In the genomic region with DNA sequence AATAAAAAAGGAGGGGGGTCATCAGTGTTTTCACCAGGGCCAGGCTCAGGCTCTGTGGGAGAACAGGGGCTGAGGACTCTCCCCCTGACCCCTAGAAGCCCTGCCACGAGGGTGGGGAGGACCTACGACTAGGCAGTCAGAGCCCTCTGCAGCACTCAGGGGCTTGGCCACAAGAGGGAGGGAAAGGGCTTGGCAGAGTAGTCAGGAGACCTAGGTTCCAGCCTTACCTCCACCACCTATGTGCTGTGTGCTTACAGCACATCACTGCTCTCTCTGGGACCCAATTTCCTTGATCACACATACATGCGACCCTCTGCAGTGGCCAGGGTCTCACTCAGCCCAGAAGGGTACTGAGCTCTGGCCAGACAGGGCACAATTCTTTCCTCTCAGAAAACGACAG, we compare ENCODE assay signal across 10 cellular contexts. TPM values are rescaled to one million over a fixed set of nuclear protein-coding genes. Genes with fewer than 3 reads are reported as not detected.
DNase-seq lines count a peak whose midpoint lies in the region; ATAC-seq, FAIRE-seq and TF ChIP-seq lines count a peak whose summit lies in the region.
"Had no signal": no experiment of that assay in that cellular context is flagged by ENCODE, and none has a peak within 500 bp of the region (broad histone marks: within the 10 kb centered on the region; RNA-seq: fewer than 3 reads in every experiment).

No MANE protein-coding gene starts in this region.

- TF ChIP-seq CTCF in keratinocyte (optimal IDR thresholded peaks at IDR 0.05 in 1 of 3, IDR thresholded peaks at IDR 0.05 in 1 of 3, conservative IDR thresholded peaks at IDR 0.05 in 1 of 3; ENCODE audit: extremely low read depth in 1 of 3, insufficient read depth in 2 of 3, low read length in 3 of 3), result peak; percentile 38 to 59 (median 42)

- dilution Hi-C loops in keratinocyte (cut with MboI; ENCODE audit: extremely low pct_ligation_motif_present, low sequenced_read_pairs), result no loop called here

- H3K9me3 ChIP-seq in BLaER1 (no peaks in the 10 kb centered on the region), keratinocyte (ENCODE audit: control insufficient read depth, low read depth, low read length) (no peaks in the 10 kb centered on the region)

- H3K4me2 ChIP-seq in BLaER1 (peak overlapping the region; percentile 16), keratinocyte (ENCODE audit: control insufficient read depth, extremely low read depth, insufficient read depth, low read depth, low read length) (no peak overlapping the region)

- ATAC-seq in GM21576 (IDR thresholded peaks at IDR 0.05; ENCODE audit: unreplicated experiment), result no peak
- ATAC-seq in HG02763 (IDR thresholded peaks at IDR 0.05; ENCODE audit: unreplicated experiment), result no peak
- no peak for ATAC-seq in HG03097 (IDR thresholded peaks at IDR 0.05; ENCODE audit: low FRiP score, unreplicated experiment)

- H3K4me3 ChIP-seq in BLaER1, result no peak overlapping the region
- no peak overlapping the region for H3K4me3 ChIP-seq in keratinocyte (ENCODE audit: control insufficient read depth in 2 of 3, extremely low read depth in 1 of 3, insufficient read depth in 2 of 3, low read depth in 1 of 3, low read length in 3 of 3)

- no peak for FAIRE-seq in keratinocyte (lab: Jason Lieb, UNC)
- FAIRE-seq: GM18507 had no signal

- H3K27ac ChIP-seq in BLaER1 (no peak overlapping the region), keratinocyte (ENCODE audit: control insufficient read depth, insufficient read depth, low read length) (no peak overlapping the region)

- no peaks in the 10 kb centered on the region for H3K9me1 ChIP-seq in keratinocyte (ENCODE audit: control insufficient read depth, extremely low read depth, insufficient read depth, low read length)

- no peaks in the 10 kb centered on the region for H3K36me3 ChIP-seq in BLaER1
- H3K36me3 ChIP-seq in keratinocyte (ENCODE audit: control insufficient read depth in 2 of 2, extremely low read depth in 1 of 2, insufficient read depth in 2 of 2, low read length in 2 of 2), result no peaks in the 10 kb centered on the region

- H2AFZ ChIP-seq in keratinocyte (ENCODE audit: control insufficient read depth, low read length), result no peak overlapping the region

- H3K79me2 ChIP-seq in keratinocyte (ENCODE audit: control insufficient read depth, insufficient read depth, low read length), result no peaks in the 10 kb centered on the region

- H3K9ac ChIP-seq in BLaER1, result 0 out of 2 replicates have a peak overlapping the region, but pooled peaks have one; percentile 20
- no peak overlapping the region for H3K9ac ChIP-seq in keratinocyte (ENCODE audit: control insufficient read depth, extremely low read depth, insufficient read depth, low read length)

- H3K4me1 ChIP-seq in BLaER1 (peaks cover 39% of the 10 kb centered on the region), keratinocyte (ENCODE audit: control insufficient read depth, extremely low read depth, insufficient read depth, low read length) (peaks cover 12% of the 10 kb centered on the region)

- no peaks in the 10 kb centered on the region for H3K27me3 ChIP-seq in BLaER1
- no peaks in the 10 kb centered on the region for H3K27me3 ChIP-seq in keratinocyte (ENCODE audit: control insufficient read depth, extremely low read depth, insufficient read depth, low read length)

- DNase-seq in HT-29 (ENCODE audit: low spot score), result peak; percentile 41
- DNase-seq in SKM-1 treated with dmso at 0.1 percent for 144 hours (lab: John Stamatoyannopoulos, UW; ENCODE audit: unreplicated experiment), result peak; percentile 55
- DNase-seq in keratinocyte (ENCODE audit: low read depth, low spot score), result no peak
- DNase-seq in amniotic stem cell (lab: John Stamatoyannopoulos, UW), result no peak

- H4K20me1 ChIP-seq in BLaER1, result no peaks in the 10 kb centered on the region
- H4K20me1 ChIP-seq in keratinocyte (ENCODE audit: control insufficient read depth, extremely low read depth, insufficient read depth, low read length), result no peaks in the 10 kb centered on the region

RNA-seq across cellular contexts. Expression of a gene that starts 16.3 kb away (rescaled TPM):
- total RNA-seq in HT-29 (2014; rRNA removed; shearing (Covaris generic)), result 64.0 and 74.8 TPM in 2 replicates
- polyA plus RNA-seq in keratinocyte, result 84.5 to 101 TPM (median 86.5 TPM) in 3 replicates
- 34.6 TPM for polyA plus RNA-seq in keratinocyte (2011; ENCODE audit: low read depth)
- polyA plus RNA-seq in keratinocyte (2011; cell fraction: cytosol; rRNA removed), result 70.8 and 79.9 TPM in 2 replicates
- 61.9 and 78.9 TPM in 2 replicates for polyA plus RNA-seq in keratinocyte (2011; cell fraction: nucleus; rRNA removed)
- 47.4 and 52.9 TPM in 2 replicates for polyA plus RNA-seq in keratinocyte (2012; ENCODE audit: low replicate concordance)
- 34.9 to 66.5 TPM (median 61.0 TPM) in 3 replicates for polyA minus RNA-seq in keratinocyte
- polyA minus RNA-seq in keratinocyte (2011; cell fraction: cytosol; rRNA and poly(A)+ RNA removed), result 39.7 TPM
- 20.6 and 31.5 TPM in 2 replicates for polyA minus RNA-seq in keratinocyte (2011; cell fraction: nucleus; rRNA and poly(A)+ RNA removed)

RNA-seq across cellular contexts. Expression of a gene that starts 24.5 kb away (rescaled TPM):
- not detected in 2 replicates for total RNA-seq in HT-29 (2014; rRNA removed; shearing (Covaris generic))
- not detected in 3 replicates for polyA plus RNA-seq in keratinocyte
- polyA plus RNA-seq in keratinocyte (2011; ENCODE audit: low read depth), result not detected
- not detected in 2 replicates for polyA plus RNA-seq in keratinocyte (2011; cell fraction: cytosol; rRNA removed)
- polyA plus RNA-seq in keratinocyte (2011; cell fraction: nucleus; rRNA removed), result not detected in 2 replicates
- polyA plus RNA-seq in keratinocyte (2012; ENCODE audit: low replicate concordance), result not detected in 2 replicates
- polyA minus RNA-seq in keratinocyte, result not detected in 3 replicates
- not detected for polyA minus RNA-seq in keratinocyte (2011; cell fraction: cytosol; rRNA and poly(A)+ RNA removed)
- polyA minus RNA-seq in keratinocyte (2011; cell fraction: nucleus; rRNA and poly(A)+ RNA removed), result not detected in 2 replicates
- polyA plus RNA-seq: IgD-negative memory B cell had no signal

RNA-seq across cellular contexts. Expression of a gene that starts 51.3 kb away (rescaled TPM):
- total RNA-seq in HT-29 (2014; rRNA removed; shearing (Covaris generic)), result 10.2 and 16.0 TPM in 2 replicates
- polyA plus RNA-seq in keratinocyte, result 4.1 to 5.7 TPM (median 4.6 TPM) in 3 replicates
- polyA plus RNA-seq in keratinocyte (2011; ENCODE audit: low read depth), result 44.8 TPM
- 2.4 and 4.2 TPM in 2 replicates for polyA plus RNA-seq in keratinocyte (2011; cell fraction: cytosol; rRNA removed)
- polyA plus RNA-seq in keratinocyte (2011; cell fraction: nucleus; rRNA removed), result 8.1 and 9.4 TPM in 2 replicates
- polyA plus RNA-seq in keratinocyte (2012; ENCODE audit: low replicate concordance), result 3.4 and 25.7 TPM in 2 replicates
- polyA minus RNA-seq in keratinocyte, result 2.3 to 3.3 TPM (median 3.2 TPM) in 3 replicates
- 5.2 TPM for polyA minus RNA-seq in keratinocyte (2011; cell fraction: cytosol; rRNA and poly(A)+ RNA removed)
- polyA minus RNA-seq in keratinocyte (2011; cell fraction: nucleus; rRNA and poly(A)+ RNA removed), result 2.2 and 3.7 TPM in 2 replicates

Comparison
In these comparisons a context has a peak if more than half of its experiments do, and no peak if none do; other contexts are left out.
1. DNase-seq: peak in HT-29 (single experiment) and SKM-1 treated with dmso at 0.1 percent for 144 hours (single experiment); none in keratinocyte (single experiment) and amniotic stem cell (single experiment).